In the genomic region with DNA sequence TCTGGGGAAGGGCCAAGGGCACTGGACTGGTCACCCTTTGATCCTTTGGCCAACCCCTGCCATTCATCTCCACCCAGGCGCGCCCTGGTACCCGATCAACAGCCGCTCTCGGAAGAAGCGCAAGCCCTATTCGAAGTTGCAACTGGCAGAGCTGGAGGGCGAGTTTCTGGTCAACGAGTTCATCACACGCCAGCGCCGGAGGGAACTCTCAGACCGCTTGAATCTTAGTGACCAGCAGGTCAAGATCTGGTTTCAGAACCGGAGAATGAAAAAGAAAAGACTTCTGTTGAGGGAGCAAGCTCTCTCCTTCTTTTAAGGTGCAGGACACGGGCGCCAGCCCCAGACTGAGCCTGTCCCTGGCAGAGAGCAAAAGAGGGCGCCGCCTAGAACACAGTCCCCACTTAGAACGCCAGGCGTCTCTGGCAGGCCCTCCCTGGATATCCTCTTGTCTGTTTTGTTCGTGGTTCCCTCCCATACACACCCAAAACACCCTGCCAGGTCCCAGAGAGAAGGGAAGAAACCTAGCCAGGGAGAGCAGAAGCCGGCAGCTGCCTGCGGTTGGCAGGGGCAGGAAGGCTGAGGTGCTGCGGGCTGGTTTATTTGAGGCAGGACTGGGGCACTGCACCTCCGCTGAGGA, we compare ENCODE assay signal across 13 cellular contexts. TPM values are rescaled to one million over a fixed set of nuclear protein-coding genes. Genes with fewer than 3 reads are reported as not detected.
DNase-seq lines count a peak whose midpoint lies in the region; ATAC-seq, FAIRE-seq and TF ChIP-seq lines count a peak whose summit lies in the region.
"Had no signal": no experiment of that assay in that cellular context is flagged by ENCODE, and none has a peak within 500 bp of the region (broad histone marks: within the 10 kb centered on the region; RNA-seq: fewer than 3 reads in every experiment).

No MANE protein-coding gene starts in this region.

- 28% methylated on average over 17 of the region's 25 CpGs for WGBS in mammary epithelial cell (ENCODE audit: low coverage, missing lambda C conversion rate)
- WGBS in K562 (ENCODE audit: insufficient coverage, low coverage, missing lambda C conversion rate) = 17% methylated on average over 20 of the region's 25 CpGs

- no peaks in the 10 kb centered on the region for H3K79me2 ChIP-seq in mammary epithelial cell (ENCODE audit: insufficient read depth, low read length)
- no peaks in the 10 kb centered on the region for H3K79me2 ChIP-seq in K562 (ENCODE audit: control insufficient read depth, insufficient read depth, low read length)

- H3K4me3 Mint-ChIP-seq in stimulated activated memory B cell treated with anti-CD40 and anti-IgM and Interleukin-4, amounts not matched to agents 10 μg/mL and 1 μg/mL and 100 μg/mL, for 72 hours = peak overlapping the region; percentile 9

- no peaks in the 10 kb centered on the region for H4K20me1 ChIP-seq in mammary epithelial cell (ENCODE audit: insufficient read depth, low read length)
- H4K20me1 ChIP-seq in K562 (replicated peaks; ENCODE audit: control insufficient read depth, insufficient read depth, low read length) = peaks cover 23% of the 10 kb centered on the region

- H3K9me3 ChIP-seq in mammary epithelial cell (replicated peaks; ENCODE audit: insufficient read depth, low read length) (no peaks in the 10 kb centered on the region), breast epithelium (no peaks in the 10 kb centered on the region), K562 (replicated peaks; ENCODE audit: control insufficient read depth, insufficient read depth, low read depth, low read length) (no peaks in the 10 kb centered on the region)
- H3K9me3 ChIP-seq: body of pancreas had no signal

- BruUV-seq in mammary epithelial cell (replicated peaks; lab: Mats Ljungman, UMichigan) = no TSS peak
- BruUV-seq in K562 (replicated peaks; lab: Mats Ljungman, UMichigan) = no TSS peak

- no peaks in the 10 kb centered on the region for H3K36me3 ChIP-seq in mammary epithelial cell (ENCODE audit: insufficient read depth, low read length)
- no peaks in the 10 kb centered on the region for H3K36me3 ChIP-seq in breast epithelium
- no peaks in the 10 kb centered on the region for H3K36me3 ChIP-seq in K562 (ENCODE audit: control insufficient read depth, insufficient read depth, low read length)
- H3K36me3 ChIP-seq: stomach had no signal

- CTCF ChIA-PET in mammary epithelial cell (lab: Charles Lee; ENCODE audit: low non-redundant PET) = no interaction called here
- CTCF ChIA-PET in K562 (lab: Yijun Ruan, JAX; ENCODE audit: low intra/inter-chr PET ratio) = no interaction called here

- H3K4me1 ChIP-seq in mammary epithelial cell (ENCODE audit: insufficient read depth, low read length) (peaks cover 15% of the 10 kb centered on the region), breast epithelium (no peaks in the 10 kb centered on the region), K562 (replicated peaks in 1 of 2; ENCODE audit: control insufficient read depth in 2 of 2, insufficient read depth in 2 of 2, low read length in 2 of 2) (peaks cover 0 to 26% of the 10 kb centered on the region in 2 experiments; a peak in 2 of 5 replicates)

- no peak for TF ChIP-seq EP300 in K562 (IDR thresholded peaks at IDR 0.05; ENCODE audit: low read length)

- TF ChIP-seq CTCF in mammary epithelial cell (conservative IDR thresholded peaks at IDR 0.05 in 1 of 2, IDR thresholded peaks at IDR 0.05 in 1 of 2; ENCODE audit: extremely low read depth in 1 of 2, insufficient read depth in 1 of 2, low read depth in 1 of 2, low read length in 2 of 2) (no peak), breast epithelium (IDR thresholded peaks at IDR 0.05) (no peak), K562 (IDR thresholded peaks at IDR 0.05 in 2 of 3, conservative IDR thresholded peaks at IDR 0.05 in 1 of 3; ENCODE audit: insufficient read depth in 2 of 3, low read depth in 1 of 3, low read length in 3 of 3) (no peak), GM10266 (IDR thresholded peaks at IDR 0.05; ENCODE audit: control insufficient read depth, insufficient read depth, low read depth, missing control alignments) (no peak)

- no peak overlapping the region for H3K27ac ChIP-seq in mammary epithelial cell (ENCODE audit: insufficient read depth, low read depth, low read length)
- no peak overlapping the region for H3K27ac ChIP-seq in breast epithelium
- no peak overlapping the region for H3K27ac ChIP-seq in K562 (ENCODE audit: extremely low read depth, low read depth, low read length)
- H3K27ac ChIP-seq: body of pancreas, stomach had no signal

- peaks cover 39% of the 10 kb centered on the region for H3K4me1 Mint-ChIP-seq in stimulated activated memory B cell treated with anti-CD40 and anti-IgM and Interleukin-4, amounts not matched to agents 10 μg/mL and 1 μg/mL and 100 μg/mL, for 72 hours

- FAIRE-seq in K562 (lab: Jason Lieb, UNC) = no peak

- POLR2A ChIA-PET in K562 (lab: Yijun Ruan, JAX) = interaction anchor here (0.6 kb wide), 1 partner anchor 1793 kb away, joined by 4 read pairs; no protein-coding TSS in a partner anchor

- dilution Hi-C loops in mammary epithelial cell (cut with HindIII; ENCODE audit: low sequenced_read_pairs) = no loop called here

- intact Hi-C loops in mammary epithelial cell (cut with micrococcal nuclease) = no loop called here
- intact Hi-C loops in breast epithelium (cut with DNase I; ENCODE audit: low total_unique reads) = no loop called here
- intact Hi-C loops in K562 (cut with micrococcal nuclease) = no loop called here

- DNase-seq in mammary epithelial cell (no peak), breast epithelium (ENCODE audit: low spot score in 2 of 2) (no peak), NAMALWA (ENCODE audit: low spot score) (peak; percentile 14), K562 (ENCODE audit: extremely low read depth in 1 of 4, low spot score in 3 of 4) (no peak), NCI-H226 (no peak), GM10266 (ENCODE audit: extremely low spot score) (no peak), NCI-H345 (lab: John Stamatoyannopoulos, UW) (no peak)
- DNase-seq: body of pancreas, NCI-H2029 treated with DMSO at 0.1 percent for 48 hours, SIG-M5, stomach had no signal

- H3K4me3 ChIP-seq in mammary epithelial cell (replicated peaks in 1 of 3; ENCODE audit: insufficient read depth in 1 of 3, low read depth in 2 of 3, low read length in 3 of 3) (no peak overlapping the region), breast epithelium (no peak overlapping the region), K562 (no peak overlapping the region)
- H3K4me3 ChIP-seq: body of pancreas, stomach had no signal

- H3K9me1 ChIP-seq in K562 (ENCODE audit: control insufficient read depth, insufficient read depth, low read length) = no peaks in the 10 kb centered on the region

- in situ Hi-C loops in mammary epithelial cell (cut with MboI; ENCODE audit: low sequenced_read_pairs in 2 of 2) (no loop called here), K562 (cut with MboI) (no loop called here)

- no peaks in the 10 kb centered on the region for H3K36me3 Mint-ChIP-seq in stimulated activated memory B cell treated with anti-CD40 and anti-IgM and Interleukin-4, amounts not matched to agents 10 μg/mL and 1 μg/mL and 100 μg/mL, for 72 hours

- ATAC-seq in K562 = 0 out of 3 replicates have a peak, but pooled peaks have one; percentile 20
- ATAC-seq in stimulated activated memory B cell treated with anti-CD40 and anti-IgM and Interleukin-4, amounts not matched to agents 10 μg/mL and 1 μg/mL and 100 μg/mL, for 72 hours = no peak
- ATAC-seq: body of pancreas had no signal

- peaks cover 100% of the 10 kb centered on the region for H3K27me3 Mint-ChIP-seq in stimulated activated memory B cell treated with anti-CD40 and anti-IgM and Interleukin-4, amounts not matched to agents 10 μg/mL and 1 μg/mL and 100 μg/mL, for 72 hours

- H3K27ac Mint-ChIP-seq in stimulated activated memory B cell treated with anti-CD40 and anti-IgM and Interleukin-4, amounts not matched to agents 10 μg/mL and 1 μg/mL and 100 μg/mL, for 72 hours = no peak overlapping the region

- H3K4me2 ChIP-seq in mammary epithelial cell (ENCODE audit: insufficient read depth, low read depth, low read length) (no peak overlapping the region), K562 (ENCODE audit: insufficient read depth, low read length) (no peak overlapping the region)

- no peak for TF ChIP-seq RAD21 in K562 (CRISPR knock-in tag; conservative IDR thresholded peaks at IDR 0.05 in 1 of 2, IDR thresholded peaks at IDR 0.05 in 1 of 2)

- H3K9ac ChIP-seq in mammary epithelial cell (ENCODE audit: insufficient read depth, low read length) = no peak overlapping the region
- no peak overlapping the region for H3K9ac ChIP-seq in K562 (ENCODE audit: insufficient read depth in 1 of 2, low read depth in 2 of 2, low read length in 2 of 2)

- no peak for TF ChIP-seq POLR2A in breast epithelium (IDR thresholded peaks at IDR 0.05)
- TF ChIP-seq POLR2A in K562 (conservative IDR thresholded peaks at IDR 0.05) = no peak

- H3K27me3 ChIP-seq in mammary epithelial cell (ENCODE audit: insufficient read depth, low read length) (peaks cover 25% of the 10 kb centered on the region), breast epithelium (peaks cover 31 to 99% of the 10 kb centered on the region in 2 donors), K562 (ENCODE audit: control insufficient read depth in 2 of 2, insufficient read depth in 2 of 2, low read length in 2 of 2) (peaks cover 63 to 95% of the 10 kb centered on the region in 2 experiments)

- H2AFZ ChIP-seq in mammary epithelial cell (ENCODE audit: low read depth, low read length) = peak overlapping the region; percentile 4
- no peak overlapping the region for H2AFZ ChIP-seq in K562 (ENCODE audit: low read depth, low read length)

- peaks cover 10% of the 10 kb centered on the region for H3K9me3 Mint-ChIP-seq in stimulated activated memory B cell treated with anti-CD40 and anti-IgM and Interleukin-4, amounts not matched to agents 10 μg/mL and 1 μg/mL and 100 μg/mL, for 72 hours

RNA-seq across cellular contexts. Expression of a gene that starts 1.7 kb away (rescaled TPM):
- under 1 TPM in 1 of 2 donors, not detected in 1; under 0.01 TPM for total RNA-seq in mammary epithelial cell
- polyA plus RNA-seq in mammary epithelial cell = 0.05 TPM
- polyA minus RNA-seq in mammary epithelial cell = not detected
- total RNA-seq in breast epithelium = under 1 TPM in 1 of 3 donors, not detected in 2; 0.15 TPM
- total RNA-seq in K562 (2011; cell fraction: chromatin; rRNA removed; ENCODE audit: low replicate concordance) = 0.16 TPM in 1 of 2 replicates, not detected in the other
- total RNA-seq in K562 (2011; cell fraction: nucleolus; rRNA removed) = 0.17 and 0.26 TPM in 2 replicates
- total RNA-seq in K562 (2011; cell fraction: nucleoplasm; rRNA removed) = 0.22 and 0.23 TPM in 2 replicates
- 0.14 and 0.24 TPM in 2 replicates for total RNA-seq in K562 (2014; rRNA removed)
- 0.07 and 0.13 TPM in 2 replicates for total RNA-seq in K562 (2014; rRNA removed; fragmentation: Illumina TruSeq; extraction: Trizol)
- 0.11 TPM in 2 replicates for total RNA-seq in K562 (2015; rRNA removed; fragmentation: Illumina TruSeq; extraction: Trizol)
- 0.11 and 0.27 TPM in 2 replicates for total RNA-seq in K562 (2021)
- polyA plus RNA-seq in K562 (2011; rRNA removed) = 0.04 and 0.07 TPM in 2 replicates
- polyA plus RNA-seq in K562 (2011; cell fraction: cytosol; rRNA removed) = 0.12 and 0.15 TPM in 2 replicates
- polyA plus RNA-seq in K562 (2011; cell fraction: nucleus; rRNA removed) = 0.33 and 0.35 TPM in 2 replicates
- polyA plus RNA-seq in K562 (2012) = 0.12 and 0.83 TPM in 2 replicates
- polyA plus RNA-seq in K562 (2014; fragmentation: Illumina TruSeq; extraction: Trizol) = 0.28 and 0.36 TPM in 2 replicates
- polyA plus RNA-seq in K562 (2014; fragmentation: Nextera tagmentation; extraction: Ambion mirVana) = under 1 TPM in 1 of 2 experiments, not detected in 1; 0.08 TPM
- polyA plus RNA-seq in K562 (2014; rRNA removed) = 0.05 and 0.19 TPM in 2 replicates
- polyA minus RNA-seq in K562 (2011; rRNA and poly(A)+ RNA removed) = 0.07 TPM in 1 of 2 replicates, not detected in the other
- polyA minus RNA-seq in K562 (2011; cell fraction: cytosol; rRNA and poly(A)+ RNA removed) = not detected in 2 replicates
- polyA minus RNA-seq in K562 (2011; cell fraction: nucleus; rRNA and poly(A)+ RNA removed) = 0.22 TPM in 1 of 2 replicates, not detected in the other
- total RNA-seq: body of pancreas, glomerular endothelial cell, stomach had no signal
- polyA plus RNA-seq: stomach had no signal

RNA-seq across cellular contexts. Expression of a gene that starts 16.6 kb away (rescaled TPM):
- 1 to 10 TPM in 1 of 2 donors, not detected in 1; 1.5 TPM for total RNA-seq in mammary epithelial cell
- 0.22 TPM for polyA plus RNA-seq in mammary epithelial cell
- not detected for polyA minus RNA-seq in mammary epithelial cell
- total RNA-seq in breast epithelium = under 1 TPM in 1 of 3 donors, not detected in 2; 0.29 TPM
- total RNA-seq in K562 (2011; cell fraction: chromatin; rRNA removed; ENCODE audit: low replicate concordance) = not detected in 2 replicates
- not detected in 2 replicates for total RNA-seq in K562 (2011; cell fraction: nucleolus; rRNA removed)
- total RNA-seq in K562 (2011; cell fraction: nucleoplasm; rRNA removed) = not detected in 2 replicates
- not detected in 2 replicates for total RNA-seq in K562 (2014; rRNA removed)
- total RNA-seq in K562 (2014; rRNA removed; fragmentation: Illumina TruSeq; extraction: Trizol) = not detected in 2 replicates
- not detected in 2 replicates for total RNA-seq in K562 (2015; rRNA removed; fragmentation: Illumina TruSeq; extraction: Trizol)
- total RNA-seq in K562 (2021) = not detected in 2 replicates
- polyA plus RNA-seq in K562 (2011; rRNA removed) = 0.04 TPM in 1 of 2 replicates, not detected in the other
- polyA plus RNA-seq in K562 (2011; cell fraction: cytosol; rRNA removed) = 0.13 TPM in 1 of 2 replicates, not detected in the other
- polyA plus RNA-seq in K562 (2011; cell fraction: nucleus; rRNA removed) = 0.17 and 0.25 TPM in 2 replicates
- polyA plus RNA-seq in K562 (2012) = 0.03 and 0.07 TPM in 2 replicates
- polyA plus RNA-seq in K562 (2014; fragmentation: Illumina TruSeq; extraction: Trizol) = not detected in 2 replicates
- not detected for polyA plus RNA-seq in K562 (2014; fragmentation: Nextera tagmentation; extraction: Ambion mirVana)
- not detected in 2 replicates for polyA plus RNA-seq in K562 (2014; rRNA removed)
- polyA minus RNA-seq in K562 (2011; rRNA and poly(A)+ RNA removed) = not detected in 2 replicates
- not detected in 2 replicates for polyA minus RNA-seq in K562 (2011; cell fraction: cytosol; rRNA and poly(A)+ RNA removed)
- polyA minus RNA-seq in K562 (2011; cell fraction: nucleus; rRNA and poly(A)+ RNA removed) = 0.11 TPM in 1 of 2 replicates, not detected in the other
- total RNA-seq: body of pancreas, stomach had no signal
- polyA plus RNA-seq: stomach had no signal

RNA-seq across cellular contexts. Expression of a gene that starts 17.7 kb away (rescaled TPM):
- total RNA-seq in mammary epithelial cell (10 to 100 TPM; 10.2 to 15.7 TPM), breast epithelium (1 to 10 TPM in 1 of 3 donors, under 1 TPM in 1, not detected in 1; 0.98 to 1.0 TPM), K562 (2014; rRNA removed) (0.41 TPM in 1 of 2 replicates, not detected in the other), K562 (2014; rRNA removed; fragmentation: Illumina TruSeq; extraction: Trizol) (0.04 and 0.10 TPM in 2 replicates), K562 (2015; rRNA removed; fragmentation: Illumina TruSeq; extraction: Trizol) (0.11 and 0.18 TPM in 2 replicates), K562 (2021) (0.11 and 0.29 TPM in 2 replicates)
- polyA plus RNA-seq in mammary epithelial cell (9.1 TPM), K562 (2011; rRNA removed) (0.12 and 0.20 TPM in 2 replicates), K562 (2014; fragmentation: Illumina TruSeq; extraction: Trizol) (0.15 and 0.22 TPM in 2 replicates), K562 (2014; fragmentation: Nextera tagmentation; extraction: Ambion mirVana) (under 1 TPM in 1 of 2 experiments, not detected in 1; 0.03 TPM), K562 (2014; rRNA removed) (0.17 and 0.28 TPM in 2 replicates)
- 18.3 TPM for polyA minus RNA-seq in mammary epithelial cell
- not detected in 2 replicates for total RNA-seq in K562 (2011; cell fraction: chromatin; rRNA removed; ENCODE audit: low replicate concordance)
- not detected in 2 replicates for total RNA-seq in K562 (2011; cell fraction: nucleolus; rRNA removed)
- total RNA-seq in K562 (2011; cell fraction: nucleoplasm; rRNA removed) = not detected in 2 replicates
- 0.19 and 0.22 TPM in 2 replicates for polyA plus RNA-seq in K562 (2011; cell fraction: cytosol; rRNA removed)
- polyA plus RNA-seq in K562 (2011; cell fraction: nucleus; rRNA removed) = 0.11 and 0.17 TPM in 2 replicates
- polyA plus RNA-seq in K562 (2012) = 0.18 and 0.36 TPM in 2 replicates
- polyA minus RNA-seq in K562 (2011; rRNA and poly(A)+ RNA removed) = 0.15 TPM in 1 of 2 replicates, not detected in the other
- polyA minus RNA-seq in K562 (2011; cell fraction: cytosol; rRNA and poly(A)+ RNA removed) = not detected in 2 replicates
- 0.13 TPM in 1 of 2 replicates, not detected in the other for polyA minus RNA-seq in K562 (2011; cell fraction: nucleus; rRNA and poly(A)+ RNA removed)
- total RNA-seq: body of pancreas, glomerular endothelial cell, stomach had no signal
- polyA plus RNA-seq: stomach had no signal

RNA-seq across cellular contexts. Expression of a gene that starts 18.4 kb away (rescaled TPM):
- total RNA-seq in mammary epithelial cell = under 1 TPM in 1 of 2 donors, not detected in 1; 0.67 TPM
- 0.33 TPM for polyA plus RNA-seq in mammary epithelial cell
- polyA minus RNA-seq in mammary epithelial cell = not detected
- total RNA-seq in breast epithelium = 1 to 10 TPM in 1 of 3 donors, under 1 TPM in 1, not detected in 1; 0.73 to 1.3 TPM
- not detected in 2 replicates for total RNA-seq in K562 (2011; cell fraction: chromatin; rRNA removed; ENCODE audit: low replicate concordance)
- total RNA-seq in K562 (2011; cell fraction: nucleolus; rRNA removed) = not detected in 2 replicates
- total RNA-seq in K562 (2011; cell fraction: nucleoplasm; rRNA removed) = not detected in 2 replicates
- not detected in 2 replicates for total RNA-seq in K562 (2014; rRNA removed)
- total RNA-seq in K562 (2014; rRNA removed; fragmentation: Illumina TruSeq; extraction: Trizol) = not detected in 2 replicates
- not detected in 2 replicates for total RNA-seq in K562 (2015; rRNA removed; fragmentation: Illumina TruSeq; extraction: Trizol)
- total RNA-seq in K562 (2021) = not detected in 2 replicates
- polyA plus RNA-seq in K562 (2011; rRNA removed) = 0.03 and 0.04 TPM in 2 replicates
- 0.03 TPM in 1 of 2 replicates, not detected in the other for polyA plus RNA-seq in K562 (2011; cell fraction: cytosol; rRNA removed)
- 0.13 TPM in 2 replicates for polyA plus RNA-seq in K562 (2011; cell fraction: nucleus; rRNA removed)
- not detected in 2 replicates for polyA plus RNA-seq in K562 (2012)
- polyA plus RNA-seq in K562 (2014; fragmentation: Illumina TruSeq; extraction: Trizol) = not detected in 2 replicates
- polyA plus RNA-seq in K562 (2014; fragmentation: Nextera tagmentation; extraction: Ambion mirVana) = not detected
- polyA plus RNA-seq in K562 (2014; rRNA removed) = 0.15 TPM in 1 of 2 replicates, not detected in the other
- polyA minus RNA-seq in K562 (2011; rRNA and poly(A)+ RNA removed) = not detected in 2 replicates
- polyA minus RNA-seq in K562 (2011; cell fraction: cytosol; rRNA and poly(A)+ RNA removed) = not detected in 2 replicates
- not detected in 2 replicates for polyA minus RNA-seq in K562 (2011; cell fraction: nucleus; rRNA and poly(A)+ RNA removed)
- total RNA-seq: body of pancreas, stomach had no signal
- polyA plus RNA-seq: stomach had no signal

RNA-seq across cellular contexts. Expression of a gene that starts 28.6 kb away (rescaled TPM):
- total RNA-seq in mammary epithelial cell (1 to 10 TPM; 3.3 to 3.8 TPM), breast epithelium (10 to 100 TPM in 1 of 3 donors, 1 to 10 TPM in 2; 2.0 to 10.9 (median 4.3) TPM), K562 (2014; rRNA removed) (0.08 and 0.14 TPM in 2 replicates), K562 (2014; rRNA removed; fragmentation: Illumina TruSeq; extraction: Trizol) (not detected in 2 replicates), K562 (2015; rRNA removed; fragmentation: Illumina TruSeq; extraction: Trizol) (0.23 TPM in 1 of 2 replicates, not detected in the other), K562 (2021) (0.35 and 0.69 TPM in 2 replicates)
- polyA plus RNA-seq in mammary epithelial cell (0.83 TPM), K562 (2011; rRNA removed) (0.08 and 0.13 TPM in 2 replicates), K562 (2014; fragmentation: Illumina TruSeq; extraction: Trizol) (0.37 and 0.77 TPM in 2 replicates), K562 (2014; fragmentation: Nextera tagmentation; extraction: Ambion mirVana) (under 1 TPM; 0.25 to 0.42 TPM), K562 (2014; rRNA removed) (0.63 and 0.73 TPM in 2 replicates)
- polyA minus RNA-seq in mammary epithelial cell = 1.2 TPM
- total RNA-seq in K562 (2011; cell fraction: chromatin; rRNA removed; ENCODE audit: low replicate concordance) = 0.25 TPM in 1 of 2 replicates, not detected in the other
- 0.53 TPM in 1 of 2 replicates, not detected in the other for total RNA-seq in K562 (2011; cell fraction: nucleolus; rRNA removed)
- 0.46 TPM in 1 of 2 replicates, not detected in the other for total RNA-seq in K562 (2011; cell fraction: nucleoplasm; rRNA removed)
- polyA plus RNA-seq in K562 (2011; cell fraction: cytosol; rRNA removed) = 0.15 and 0.33 TPM in 2 replicates
- polyA plus RNA-seq in K562 (2011; cell fraction: nucleus; rRNA removed) = 0.21 TPM in 1 of 2 replicates, not detected in the other
- 0.64 and 0.75 TPM in 2 replicates for polyA plus RNA-seq in K562 (2012)
- 0.24 TPM in 1 of 2 replicates, not detected in the other for polyA minus RNA-seq in K562 (2011; rRNA and poly(A)+ RNA removed)
- 0.64 and 1.6 TPM in 2 replicates for polyA minus RNA-seq in K562 (2011; cell fraction: cytosol; rRNA and poly(A)+ RNA removed)
- polyA minus RNA-seq in K562 (2011; cell fraction: nucleus; rRNA and poly(A)+ RNA removed) = 0.67 TPM in 2 replicates
- total RNA-seq: body of pancreas, stomach had no signal
- polyA plus RNA-seq: stomach had no signal

Comparison
In these comparisons a context has a peak if more than half of its experiments do, and no peak if none do; other contexts are left out.
1. RNA of a gene that starts 17.7 kb away (total RNA-seq): 10.2 to 15.7 TPM in mammary epithelial cell; 0.98 to 1.0 TPM in breast epithelium and 0.04 to 0.41 TPM in K562; every median in the first group is over 4 times any median in the second.